ENCODE assay signal across 11 cellular contexts in the genomic region with DNA sequence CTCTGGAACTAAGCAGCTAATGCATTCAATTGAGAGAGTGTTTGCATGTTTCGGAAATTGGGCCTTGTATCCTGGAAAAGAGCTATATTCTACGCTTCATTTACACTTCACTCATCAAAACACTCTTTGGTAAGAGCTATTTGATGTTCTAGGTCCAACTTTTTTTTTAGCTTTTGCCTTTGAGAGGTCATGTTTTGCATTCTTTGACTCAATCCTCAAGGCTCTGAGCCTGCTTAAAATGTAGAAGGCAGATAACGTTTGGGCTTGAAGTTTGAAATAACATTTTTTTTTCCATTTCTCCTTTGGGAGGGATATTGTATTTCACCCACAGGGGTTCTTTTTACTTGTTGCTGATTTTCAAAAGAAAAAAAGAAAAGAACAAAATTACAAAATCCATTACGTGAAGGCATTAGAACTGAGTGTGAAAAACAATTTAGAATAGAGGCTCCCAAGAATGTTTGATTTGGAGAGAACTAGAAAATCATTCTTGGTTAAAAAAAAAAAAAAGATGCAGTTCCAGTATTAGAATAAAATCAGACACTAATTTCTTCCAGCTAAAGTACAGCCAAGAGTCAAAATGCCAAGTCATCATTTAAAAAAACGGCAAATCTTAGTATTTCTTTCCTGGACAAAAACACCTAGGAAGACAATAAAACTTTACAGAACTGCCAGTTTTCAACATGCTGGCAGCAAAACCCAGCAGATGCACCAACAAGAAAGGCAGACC.
"Had no signal": no experiment of that assay in that cellular context is flagged by ENCODE, and none has a peak within 500 bp of the region (broad histone marks: within the 10 kb centered on the region; RNA-seq: fewer than 3 reads in every experiment).

No MANE protein-coding gene starts in this region.

- H3K4me3 ChIP-seq: mucosa of descending colon had no signal

- H3K9me3 ChIP-seq: mucosa of descending colon had no signal

- DNase-seq: activated CD4-positive, alpha-beta T cell treated with anti-CD3 and anti-CD28 coated beads, Interleukin-2, amount 50 U/mL, for 4 hours; activated CD4-positive, CD25-positive, alpha-beta regulatory T cell treated with anti-CD3 and anti-CD28 coated beads, Interleukin-2, amount 50 U/mL, for 72 hours; activated CD8-positive, alpha-beta memory T cell treated with anti-CD3 and anti-CD28 coated beads, Interleukin-2, amount 10 ng/mL, durations not matched to agents 7 days and 5 days; activated effector memory CD4-positive, alpha-beta T cell treated with Interleukin-2 at 50 U/mL for 16 hours; activated T-cell treated with anti-CD3 and anti-CD28 coated beads, Interleukin-2, amount 50 U/mL, for 24 hours; amniotic stem cell; hippocampal formation; naive thymus-derived CD8-positive, alpha-beta T cell; stimulated activated CD4-positive, alpha-beta T cell treated with anti-CD3 and anti-CD28 coated beads, Interleukin-1b, Interleukin-23, amount 100 ng/mL, for 48 hours had no signal

- ATAC-seq: activated CD8-positive, alpha-beta memory T cell treated with anti-CD3 and anti-CD28 coated beads, Interleukin-2, amount 10 ng/mL, durations not matched to agents 7 days and 5 days; activated naive CD4-positive, alpha-beta T cell treated with anti-CD3 and anti-CD28 coated beads, Interleukin-2, amount 50 U/mL, for 72 hours; naive thymus-derived CD8-positive, alpha-beta T cell had no signal
